12 cellular contexts compared by ENCODE assay signal in the genomic region with DNA sequence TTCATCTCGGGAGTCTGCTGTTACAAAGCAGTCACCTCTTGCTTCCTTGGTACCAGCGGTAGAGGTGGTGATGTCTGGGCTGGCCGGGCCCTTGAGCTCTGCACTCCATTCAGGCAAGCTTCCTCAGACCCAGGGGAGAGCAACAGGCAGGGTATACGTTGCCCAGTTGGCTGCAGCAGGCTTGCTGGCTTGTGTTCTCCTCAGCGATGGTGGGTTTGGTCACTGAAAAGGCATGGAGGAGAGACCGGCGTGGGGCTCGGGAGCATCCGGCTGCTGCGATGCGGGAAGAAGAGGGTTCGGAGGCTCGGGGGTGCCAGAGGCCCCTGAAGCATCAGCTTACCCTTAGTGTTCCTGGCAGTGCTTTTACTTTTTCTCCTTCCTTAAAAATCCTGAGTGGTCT. TPM values are rescaled to one million over a fixed set of nuclear protein-coding genes. Genes with fewer than 3 reads are reported as not detected.
DNase-seq lines count a peak whose midpoint lies in the region; ATAC-seq and TF ChIP-seq lines count a peak whose summit lies in the region.
"Had no signal": no experiment of that assay in that cellular context is flagged by ENCODE, and none has a peak within 500 bp of the region (broad histone marks: within the 10 kb centered on the region; RNA-seq: fewer than 3 reads in every experiment).

No MANE protein-coding gene starts in this region.

- peaks cover 82% of the 10 kb centered on the region for H3K79me2 ChIP-seq in PC-3 (ENCODE audit: low read length)

- H3K27ac ChIP-seq in PC-3 (ENCODE audit: low read length) (peak overlapping the region; percentile 86), caudate nucleus (ENCODE audit: low read depth, low read length) (peak overlapping the region; percentile 100), mucosa of rectum (ENCODE audit: low read depth in 2 of 2, low read length in 2 of 2) (peak overlapping the region; percentile 9 to 16), suprapubic skin (peak overlapping the region; percentile 97)

- H3K27me3 ChIP-seq in PC-3 (ENCODE audit: low read length): no peaks in the 10 kb centered on the region
- H3K27me3 ChIP-seq in mucosa of rectum (ENCODE audit: control insufficient read depth in 2 of 2, insufficient read depth in 2 of 2, low read length in 2 of 2): no peaks in the 10 kb centered on the region
- H3K27me3 ChIP-seq in suprapubic skin: no peaks in the 10 kb centered on the region

- TF ChIP-seq CTCF in PC-3 (conservative IDR thresholded peaks at IDR 0.05; ENCODE audit: low read depth, low read length) (no peak), suprapubic skin (IDR thresholded peaks at IDR 0.05) (no peak)

- H3K9me2 ChIP-seq in PC-3 (replicated peaks; ENCODE audit: low read length): no peaks in the 10 kb centered on the region

- H3K4me2 ChIP-seq in PC-3 (ENCODE audit: low read length): peak overlapping the region; percentile 39

- H4K20me1 ChIP-seq in PC-3 (ENCODE audit: low read length): peaks cover 4% of the 10 kb centered on the region; the same call in 1 of the 2 replicates

- H3K4me3 ChIP-seq in PC-3 (ENCODE audit: low read length): no peak overlapping the region
- no peak overlapping the region for H3K4me3 ChIP-seq in mucosa of rectum (ENCODE audit: low read length in 2 of 2)
- H3K4me3 ChIP-seq in suprapubic skin: no peak overlapping the region

- H3K9ac ChIP-seq in PC-3 (ENCODE audit: low read length) (no peak overlapping the region), mucosa of rectum (ENCODE audit: low read depth in 1 of 2, low read length in 2 of 2) (no peak overlapping the region)

- H3K4me1 ChIP-seq in PC-3 (ENCODE audit: insufficient read depth, low read length) (peaks cover 94% of the 10 kb centered on the region), mucosa of rectum (ENCODE audit: control insufficient read depth in 2 of 2, insufficient read depth in 2 of 2, low read length in 2 of 2) (peaks cover 31 to 45% of the 10 kb centered on the region in 2 donors), suprapubic skin (peaks cover 100% of the 10 kb centered on the region)

- peaks cover 5% of the 10 kb centered on the region for H3F3A ChIP-seq in PC-3 (ENCODE audit: low read length, unreplicated experiment)

- DNase-seq in PC-3 (no peak), caudate nucleus (lab: John Stamatoyannopoulos, UW) (peak in 7 of 61 donors; percentile 22 to 65 (median 51)), suprapubic skin (ENCODE audit: low spot score in 2 of 2) (peak in 1 of 2 donors; percentile 65), COLO829 (ENCODE audit: low spot score) (no peak), AG08395 (ENCODE audit: low spot score) (no peak), midbrain (lab: John Stamatoyannopoulos, UW) (no peak)
- DNase-seq: erythroblast; stimulated activated CD4-positive, alpha-beta T cell treated with anti-CD3 and anti-CD28 coated beads, Interleukin-2, amount 100 ng/mL, for 24 hours; stimulated activated naive CD4-positive, alpha-beta T cell treated with Interleukin-2 at 50 U/mL for 16 hours had no signal

- H2AFZ ChIP-seq in PC-3 (ENCODE audit: low read length): no peak overlapping the region

- WGBS in suprapubic skin: 62% methylated on average over 12 of the region's 13 CpGs

- TSS peak; percentile 70 for BruUV-seq in PC-3 (replicated peaks; lab: Mats Ljungman, UMichigan)

- no peak for TF ChIP-seq EP300 in suprapubic skin (IDR thresholded peaks at IDR 0.05)

- intact Hi-C loops in PC-3 (cut with micrococcal nuclease): loop anchor here (1.0 kb wide), 1 partner anchor 14 kb away; no protein-coding TSS in a partner anchor

- H3K9me3 ChIP-seq in PC-3 (ENCODE audit: low read length) (no peaks in the 10 kb centered on the region), mucosa of rectum (ENCODE audit: control insufficient read depth in 2 of 2, low read length in 2 of 2) (no peaks in the 10 kb centered on the region), suprapubic skin (no peaks in the 10 kb centered on the region)

- H3K36me3 ChIP-seq in PC-3 (ENCODE audit: low read depth, low read length) (peaks cover 44% of the 10 kb centered on the region), mucosa of rectum (ENCODE audit: control insufficient read depth in 2 of 2, insufficient read depth in 2 of 2, low read length in 2 of 2) (peaks cover 20 to 57% of the 10 kb centered on the region in 2 donors), suprapubic skin (no peaks in the 10 kb centered on the region)

- CTCF ChIA-PET in PC-3 (lab: Charles Lee): interaction anchor here (0.5 to 2.4 kb wide), 4 partner anchors 9 to 54 kb away, joined by 3 to 14 read pairs (median 4); no protein-coding TSS in a partner anchor

- no peak for TF ChIP-seq POLR2A in suprapubic skin (IDR thresholded peaks at IDR 0.05)

- ATAC-seq in PC-3: no peak
- no peak for ATAC-seq in GM21737 (IDR thresholded peaks at IDR 0.05; ENCODE audit: unreplicated experiment)
- ATAC-seq: natural killer cell treated with Interleukin-12 subunit alpha and Interleukin-12 subunit beta and Interleukin-15 and Interleukin-18, amount 100 ng/mL, for 72 hours had no signal

- POLR2A ChIA-PET in PC-3 (lab: Charles Lee; ENCODE audit: unreplicated experiment): no interaction called here

RNA-seq across cellular contexts. Expression of gene SAP30BP, which starts 25.8 kb away (rescaled TPM):
- 97.8 and 115 TPM in 2 replicates for total RNA-seq in PC-3 (2014; rRNA removed)
- total RNA-seq in suprapubic skin: 100 to 1,000 TPM in 1 of 4 donors, 10 to 100 TPM in 3; 67.0 to 104 (median 86.3) TPM

RNA-seq across cellular contexts. Expression of gene RECQL5, which starts 26.0 kb away (rescaled TPM):
- total RNA-seq in PC-3 (2014; rRNA removed) (54.2 and 97.7 TPM in 2 replicates), suprapubic skin (100 to 1,000 TPM in 1 of 4 donors, 10 to 100 TPM in 3; 35.3 to 129 (median 63.6) TPM)

RNA-seq across cellular contexts. Expression of gene ITGB4, which starts 28.3 kb away (rescaled TPM):
- 273 and 362 TPM in 2 replicates for total RNA-seq in PC-3 (2014; rRNA removed)
- total RNA-seq in suprapubic skin: 100 to 1,000 TPM; 382 to 583 (median 474) TPM

RNA-seq across cellular contexts. Expression of gene SMIM5, which starts 59.7 kb away (rescaled TPM):
- total RNA-seq in PC-3 (2014; rRNA removed) (2.3 and 4.3 TPM in 2 replicates), suprapubic skin (10 to 100 TPM in 2 of 4 donors, 1 to 10 TPM in 2; 1.7 to 11.8 (median 8.6) TPM)

Comparison
In these comparisons a context has a peak if more than half of its experiments do, and no peak if none do; other contexts are left out.
1. H3K27ac ChIP-seq: peak in every context shown above with its lines; median percentile 100 in caudate nucleus; 97 in suprapubic skin; 86 in PC-3; 12 in mucosa of rectum.